In genomic region chr17:56781944-56782737, GRCh38 we compare ENCODE assay signal across 16 cellular contexts.
"Had no signal": no experiment of that assay in that cellular context is flagged by ENCODE, and none has a peak within 500 bp of the region (broad histone marks: within the 10 kb centered on the region; RNA-seq: fewer than 3 reads in every experiment).

No MANE protein-coding gene starts in this region.

- H3K27ac ChIP-seq: epithelial cell of prostate, gastroesophageal sphincter, heart right ventricle, lower lobe of right lung, ovary, tibial artery, uterus had no signal

- H3K4me3 Mint-ChIP-seq: mesothelial cell of epicardium; neural crest cell; stimulated activated naive B cell treated with anti-CD40 and anti-IgM and Interleukin-4, amounts not matched to agents 10 μg/mL and 1 μg/mL and 100 μg/mL, for 72 hours had no signal

- H3K4me1 ChIP-seq: uterus had no signal

- H3K9me3 Mint-ChIP-seq: mesothelial cell of epicardium, neural crest cell had no signal

- H3K9me3 ChIP-seq: gastroesophageal sphincter, heart right ventricle, lower lobe of right lung, ovary, tibial artery, uterus had no signal

- DNase-seq: activated naive CD4-positive, alpha-beta T cell treated with Interleukin-2 at 50 U/mL for 16 hours; activated T-cell treated with anti-CD3 and anti-CD28 coated beads for 4 hours; heart right ventricle; left colon; lower lobe of right lung; ovary; stimulated activated CD4-positive, alpha-beta T cell treated with anti-CD3 and anti-CD28 coated beads, Interleukin-2, amount 100 ng/mL, for 48 hours; stimulated activated naive B cell treated with anti-CD40 and anti-IgM and Interleukin-4, amounts not matched to agents 10 μg/mL and 1 μg/mL and 100 μg/mL, for 72 hours; T-helper 9 cell; tibial artery; uterus had no signal

- H3K27me3 ChIP-seq: ovary, uterus had no signal

- H3K4me3 ChIP-seq: gastroesophageal sphincter, heart right ventricle, lower lobe of right lung, ovary, tibial artery, uterus had no signal

- H3K36me3 Mint-ChIP-seq: mesothelial cell of epicardium had no signal

- H3K36me3 ChIP-seq: gastroesophageal sphincter, heart right ventricle, lower lobe of right lung, ovary, tibial artery, uterus had no signal

- H3K27ac Mint-ChIP-seq: mesothelial cell of epicardium; stimulated activated naive B cell treated with anti-CD40 and anti-IgM and Interleukin-4, amounts not matched to agents 10 μg/mL and 1 μg/mL and 100 μg/mL, for 72 hours had no signal

- ATAC-seq: activated CD4-positive, CD25-positive, alpha-beta regulatory T cell treated with anti-CD3 and anti-CD28 coated beads, Interleukin-2, amount 50 U/mL, for 24 hours; gastroesophageal sphincter; heart right ventricle; left colon; lower lobe of right lung; stimulated activated naive B cell treated with anti-CD40 and anti-IgM and Interleukin-4, amounts not matched to agents 10 μg/mL and 1 μg/mL and 100 μg/mL, for 72 hours had no signal
